ENCODE assay signal across 9 cellular contexts in the genomic region with DNA sequence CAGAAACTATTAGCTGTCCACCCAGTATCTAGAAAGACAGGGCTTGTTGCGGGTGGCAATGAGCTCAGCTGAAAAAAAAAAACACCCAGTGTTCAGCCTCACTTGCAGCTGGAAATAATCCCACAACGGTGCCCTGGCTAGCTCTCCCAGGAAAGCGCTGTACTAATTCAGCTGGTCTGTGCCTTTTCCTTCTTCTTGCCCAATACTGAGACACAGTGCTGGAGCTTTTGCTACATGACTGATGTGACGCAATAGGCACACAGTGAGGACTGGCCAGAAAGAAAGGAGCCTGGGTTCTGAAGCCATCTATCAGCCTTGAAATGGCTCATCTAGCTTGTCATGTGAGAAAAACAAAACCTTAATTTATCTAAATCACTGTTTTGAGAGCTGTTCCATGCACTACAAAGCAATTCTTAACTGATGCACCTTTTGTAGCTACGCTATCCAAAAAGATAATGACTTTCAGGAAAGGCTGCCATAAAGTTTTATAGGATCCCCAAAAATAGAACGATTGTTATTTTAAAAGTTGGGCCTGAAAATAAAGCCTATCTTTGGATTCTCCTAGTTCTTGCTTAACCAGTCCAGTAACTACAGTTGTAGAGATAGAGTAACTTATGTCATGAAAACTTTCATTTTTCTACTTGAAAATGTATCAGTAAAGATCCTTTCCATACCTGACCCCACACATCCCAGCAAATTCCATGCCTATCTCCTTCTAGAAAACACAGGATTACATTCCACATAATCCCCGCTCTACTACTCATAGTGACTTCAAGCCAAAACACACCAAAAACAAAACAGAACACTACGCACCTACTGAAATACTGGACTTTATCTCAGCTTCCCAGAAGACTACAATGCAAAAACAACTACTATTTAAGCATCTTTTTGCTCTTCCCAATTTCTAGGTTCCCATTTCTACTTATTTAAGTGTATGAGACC. TPM values are rescaled to one million over a fixed set of nuclear protein-coding genes. Genes with fewer than 3 reads are reported as not detected.
DNase-seq lines count a peak whose midpoint lies in the region; ATAC-seq, FAIRE-seq and TF ChIP-seq lines count a peak whose summit lies in the region.
"Had no signal": no experiment of that assay in that cellular context is flagged by ENCODE, and none has a peak within 500 bp of the region (broad histone marks: within the 10 kb centered on the region; RNA-seq: fewer than 3 reads in every experiment).

No MANE protein-coding gene starts in this region.

- no peak for TF ChIP-seq RAD21 in K562 (CRISPR knock-in tag; conservative IDR thresholded peaks at IDR 0.05 in 1 of 2, IDR thresholded peaks at IDR 0.05 in 1 of 2)

- no peaks in the 10 kb centered on the region for H3K27me3 ChIP-seq in GM23248 (replicated peaks; ENCODE audit: insufficient read depth)
- H3K27me3 ChIP-seq in K562 (ENCODE audit: control insufficient read depth in 2 of 2, insufficient read depth in 2 of 2, low read length in 2 of 2): no peaks in the 10 kb centered on the region
- no peaks in the 10 kb centered on the region for H3K27me3 ChIP-seq in smooth muscle cell (ENCODE audit: low read depth)
- no peaks in the 10 kb centered on the region for H3K27me3 ChIP-seq in brain microvascular endothelial cell (replicated peaks)

- TF ChIP-seq POLR2A in K562 (conservative IDR thresholded peaks at IDR 0.05): no peak

- 0 out of 2 replicates have a peak, but pooled peaks cover 9% of the 10 kb centered on the region for H3F3A ChIP-seq in GM23248 (ENCODE audit: insufficient read depth)
- peaks cover 13% of the 10 kb centered on the region for H3F3A ChIP-seq in smooth muscle cell (ENCODE audit: low read depth)

- intact Hi-C loops in K562 (cut with micrococcal nuclease): no loop called here

- in situ Hi-C loops in GM23248 (cut with MboI) (no loop called here), K562 (cut with MboI) (no loop called here), brain microvascular endothelial cell (cut with HindIII; ENCODE audit: low pct_ligation_motif_present, low sequenced_read_pairs) (no loop called here)

- peaks cover 10% of the 10 kb centered on the region for H3K36me3 ChIP-seq in GM23248 (ENCODE audit: low read depth)
- peaks cover 36% of the 10 kb centered on the region; the same call in 2 of the 3 replicates for H3K36me3 ChIP-seq in K562 (ENCODE audit: control insufficient read depth, insufficient read depth, low read length)
- H3K36me3 ChIP-seq in smooth muscle cell (ENCODE audit: low read depth): peaks cover 5% of the 10 kb centered on the region
- peaks cover 7% of the 10 kb centered on the region for H3K36me3 ChIP-seq in brain microvascular endothelial cell (replicated peaks)

- CTCF ChIA-PET in K562 (lab: Yijun Ruan, JAX; ENCODE audit: low intra/inter-chr PET ratio): no interaction called here

- H3K4me3 ChIP-seq in GM23248 (no peak overlapping the region), K562 (no peak overlapping the region), smooth muscle cell (no peak overlapping the region), brain microvascular endothelial cell (ENCODE audit: low read depth, low read length) (no peak overlapping the region)

- H3K9ac ChIP-seq in GM23248 (no peak overlapping the region), K562 (ENCODE audit: insufficient read depth in 1 of 2, low read depth in 2 of 2, low read length in 2 of 2) (no peak overlapping the region), smooth muscle cell (ENCODE audit: low read depth) (no peak overlapping the region)

- H3K27ac ChIP-seq in GM23248: peak overlapping the region; percentile 33; the same call in 1 of the 2 replicates
- no peak overlapping the region for H3K27ac ChIP-seq in K562 (ENCODE audit: extremely low read depth, low read depth, low read length)
- peak overlapping the region; percentile 13 for H3K27ac ChIP-seq in smooth muscle cell (ENCODE audit: low read depth)
- H3K27ac ChIP-seq in brain microvascular endothelial cell: no peak overlapping the region

- H3K4me1 ChIP-seq in GM23248 (ENCODE audit: insufficient read depth) (peaks cover 20% of the 10 kb centered on the region), K562 (replicated peaks in 1 of 2; ENCODE audit: control insufficient read depth in 2 of 2, insufficient read depth in 2 of 2, low read length in 2 of 2) (no peaks in the 10 kb centered on the region), smooth muscle cell (ENCODE audit: low read depth) (no peaks in the 10 kb centered on the region)

- POLR2A ChIA-PET in K562 (lab: Yijun Ruan, JAX): interaction anchor here (0.6 to 1.3 kb wide), 5 partner anchors 13 to 603 kb away, joined by 3 to 5 read pairs (median 3); no protein-coding TSS in a partner anchor

- H2AFZ ChIP-seq in GM23248: no peak overlapping the region
- H2AFZ ChIP-seq in K562 (ENCODE audit: low read depth, low read length): no peak overlapping the region
- no peak overlapping the region for H2AFZ ChIP-seq in smooth muscle cell (ENCODE audit: low read depth)

- FAIRE-seq in K562 (lab: Jason Lieb, UNC): no peak

- TF ChIP-seq CTCF in K562 (IDR thresholded peaks at IDR 0.05 in 2 of 3, conservative IDR thresholded peaks at IDR 0.05 in 1 of 3; ENCODE audit: insufficient read depth in 2 of 3, low read depth in 1 of 3, low read length in 3 of 3): no peak
- TF ChIP-seq CTCF in smooth muscle cell (IDR thresholded peaks at IDR 0.05; ENCODE audit: borderline replicate concordance, insufficient read depth, poor library complexity, severe bottlenecking): no peak
- no peak for TF ChIP-seq CTCF in brain microvascular endothelial cell (IDR thresholded peaks at IDR 0.05; ENCODE audit: low read depth, low read length, missing control alignments)

- no peaks in the 10 kb centered on the region for H3K9me3 ChIP-seq in GM23248 (ENCODE audit: low read depth)
- H3K9me3 ChIP-seq in K562 (replicated peaks; ENCODE audit: control insufficient read depth, insufficient read depth, low read depth, low read length): no peaks in the 10 kb centered on the region
- H3K9me3 ChIP-seq in smooth muscle cell (replicated peaks; ENCODE audit: low read depth): no peaks in the 10 kb centered on the region

- BruUV-seq in K562 (replicated peaks; lab: Mats Ljungman, UMichigan): no TSS peak

- ATAC-seq in K562 (peak; percentile 65), HG03196 (IDR thresholded peaks at IDR 0.05; ENCODE audit: unreplicated experiment) (no peak)

- H3K4me2 ChIP-seq in GM23248 (ENCODE audit: unreplicated experiment) (no peak overlapping the region), K562 (ENCODE audit: insufficient read depth, low read length) (no peak overlapping the region), smooth muscle cell (no peak overlapping the region)

- H4K20me1 ChIP-seq in GM23248 (ENCODE audit: insufficient read depth): no peaks in the 10 kb centered on the region
- H4K20me1 ChIP-seq in K562 (replicated peaks; ENCODE audit: control insufficient read depth, insufficient read depth, low read length): no peaks in the 10 kb centered on the region
- H4K20me1 ChIP-seq in smooth muscle cell (ENCODE audit: low read depth): peaks cover 62% of the 10 kb centered on the region

- no peak for TF ChIP-seq EP300 in K562 (IDR thresholded peaks at IDR 0.05; ENCODE audit: low read length)

- no peaks in the 10 kb centered on the region for H3K9me2 ChIP-seq in GM23248 (ENCODE audit: insufficient read depth)

- peaks cover 20% of the 10 kb centered on the region for H3K79me2 ChIP-seq in GM23248 (ENCODE audit: insufficient read depth)
- H3K79me2 ChIP-seq in K562 (ENCODE audit: control insufficient read depth, insufficient read depth, low read length): no peaks in the 10 kb centered on the region
- no peaks in the 10 kb centered on the region for H3K79me2 ChIP-seq in smooth muscle cell (ENCODE audit: low read depth)

- DNase-seq in GM23248: peak; percentile 83
- DNase-seq in K562 (ENCODE audit: extremely low read depth in 1 of 4, low spot score in 3 of 4): no peak
- peak; percentile 27 for DNase-seq in inferior parietal cortex (ENCODE audit: extremely low spot score)
- DNase-seq in smooth muscle cell (lab: John Stamatoyannopoulos, UW; ENCODE audit: unreplicated experiment): no peak
- no peak for DNase-seq in retina
- DNase-seq in brain microvascular endothelial cell: no peak
- DNase-seq in activated CD4-positive, CD25-positive, alpha-beta regulatory T cell (lab: John Stamatoyannopoulos, UW): no peak
- DNase-seq: activated CD4-positive, alpha-beta T cell treated with anti-CD3 and anti-CD28 coated beads for 48 hours had no signal

- no peaks in the 10 kb centered on the region for H3K9me1 ChIP-seq in K562 (ENCODE audit: control insufficient read depth, insufficient read depth, low read length)

- WGBS in GM23248 (ENCODE audit: low coverage in 1 of 2, low lambda C conversion rate in 2 of 2, missing lambda C conversion rate in 2 of 2), 2 experiments: 57 to 58% methylated on average over 8 of the region's 8 CpGs
- 72% methylated on average over 8 of the region's 8 CpGs for WGBS in K562 (ENCODE audit: insufficient coverage, low coverage, missing lambda C conversion rate)
- 61% methylated on average over 8 of the region's 8 CpGs for WGBS in smooth muscle cell (ENCODE audit: low lambda C conversion rate)

TF ChIP-seq in K562, 482 proteins besides CTCF, POLR2A, EP300 and RAD21 (continues in another document):
- TF ChIP-seq FOXA3 (CRISPR knock-in tag; conservative IDR thresholded peaks at IDR 0.05 in 1 of 2, IDR thresholded peaks at IDR 0.05 in 1 of 2) (no peak), POLR2AphosphoS5 (IDR thresholded peaks at IDR 0.05; ENCODE audit: control insufficient read depth, insufficient read depth, low read depth, low read length) (no peak)

RNA-seq across cellular contexts. Expression of gene KIDINS220, which starts 15.9 kb away (rescaled TPM):
- 52.2 and 76.4 TPM in 2 replicates for total RNA-seq in GM23248 (2014; rRNA removed; shearing (Covaris generic))
- polyA plus RNA-seq in GM23248 (2016; fragmentation: Nextera tagmentation; extraction: Ambion mirVana): 23.4 and 25.0 TPM in 2 replicates
- total RNA-seq in K562 (2011; cell fraction: chromatin; rRNA removed; ENCODE audit: low replicate concordance): 91.0 and 238 TPM in 2 replicates
- total RNA-seq in K562 (2011; cell fraction: nucleolus; rRNA removed): 47.0 and 55.5 TPM in 2 replicates
- total RNA-seq in K562 (2011; cell fraction: nucleoplasm; rRNA removed): 117 and 146 TPM in 2 replicates
- total RNA-seq in K562 (2014; rRNA removed): 34.5 and 35.6 TPM in 2 replicates
- 41.5 and 45.6 TPM in 2 replicates for total RNA-seq in K562 (2014; rRNA removed; fragmentation: Illumina TruSeq; extraction: Trizol)
- total RNA-seq in K562 (2015; rRNA removed; fragmentation: Illumina TruSeq; extraction: Trizol): 44.0 and 46.1 TPM in 2 replicates
- total RNA-seq in K562 (2021): 33.8 and 34.4 TPM in 2 replicates
- 34.0 and 48.0 TPM in 2 replicates for polyA plus RNA-seq in K562 (2011; rRNA removed)
- 43.3 and 78.7 TPM in 2 replicates for polyA plus RNA-seq in K562 (2011; cell fraction: cytosol; rRNA removed)
- 50.1 and 51.6 TPM in 2 replicates for polyA plus RNA-seq in K562 (2011; cell fraction: nucleus; rRNA removed)
- 19.8 and 24.3 TPM in 2 replicates for polyA plus RNA-seq in K562 (2012)
- 31.0 and 34.1 TPM in 2 replicates for polyA plus RNA-seq in K562 (2014; fragmentation: Illumina TruSeq; extraction: Trizol)
- polyA plus RNA-seq in K562 (2014; fragmentation: Nextera tagmentation; extraction: Ambion mirVana): 10 to 100 TPM; 15.2 to 18.2 TPM
- polyA plus RNA-seq in K562 (2014; rRNA removed): 25.5 and 28.3 TPM in 2 replicates
- polyA minus RNA-seq in K562 (2011; rRNA and poly(A)+ RNA removed): 120 and 125 TPM in 2 replicates
- polyA minus RNA-seq in K562 (2011; cell fraction: cytosol; rRNA and poly(A)+ RNA removed): 32.9 and 46.0 TPM in 2 replicates
- polyA minus RNA-seq in K562 (2011; cell fraction: nucleus; rRNA and poly(A)+ RNA removed): 80.1 and 122 TPM in 2 replicates
- 54.9 and 55.3 TPM in 2 replicates for total RNA-seq in smooth muscle cell
- 17.8 and 22.3 TPM in 2 replicates for polyA plus RNA-seq in smooth muscle cell

Comparison
In these comparisons a context has a peak if more than half of its experiments do, and no peak if none do; other contexts are left out.
1. DNase-seq: peak in GM23248 (single experiment) and inferior parietal cortex (single experiment); none in K562 (0 of 4), smooth muscle cell (single experiment), retina (single experiment), brain microvascular endothelial cell (single experiment) and activated CD4-positive, CD25-positive, alpha-beta regulatory T cell (0 of 4).
2. H3K27ac ChIP-seq: peak in GM23248 (single experiment) and smooth muscle cell (single experiment); none in K562 (single experiment) and brain microvascular endothelial cell (single experiment).